Comparison of ENCODE assay signal across 19 cellular contexts in the genomic region with DNA sequence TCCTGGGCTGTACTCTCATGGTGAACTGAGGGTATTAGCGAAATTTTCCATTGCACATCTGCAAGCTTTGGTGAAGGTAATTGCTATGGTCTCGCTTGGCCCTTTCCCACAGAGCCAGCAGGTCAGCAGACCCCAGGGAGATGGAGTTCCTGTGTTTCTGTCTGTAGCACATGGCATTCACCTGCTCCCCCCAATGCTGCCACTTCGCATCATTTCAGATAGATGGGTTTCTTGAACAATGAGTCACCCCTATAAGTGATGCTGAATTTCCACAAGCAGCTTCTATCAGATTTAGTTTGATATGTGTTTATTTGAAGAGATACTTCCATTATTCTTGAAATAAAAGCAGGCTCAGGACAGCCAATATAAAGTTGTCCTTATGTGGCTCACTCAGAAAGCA.
"Had no signal": no experiment of that assay in that cellular context is flagged by ENCODE, and none has a peak within 500 bp of the region (broad histone marks: within the 10 kb centered on the region; RNA-seq: fewer than 3 reads in every experiment).

No MANE protein-coding gene starts in this region.

- H3K9me3 Mint-ChIP-seq: activated T-helper 17 cell treated with anti-CD3 and anti-CD28 coated beads, Interleukin-2, amount 50 U/mL, for 72 hours; immature natural killer cell; naive thymus-derived CD8-positive, alpha-beta T cell; neural progenitor cell; stimulated activated naive B cell treated with anti-CD40 and anti-IgM and Interleukin-4, amounts not matched to agents 10 μg/mL and 1 μg/mL and 100 μg/mL, for 72 hours had no signal

- H3K27me3 Mint-ChIP-seq: activated naive CD8-positive, alpha-beta T cell treated with anti-CD3 and anti-CD28 coated beads, Interleukin-2, amount 10 ng/mL, durations not matched to agents 7 days and 5 days; activated T-helper 17 cell treated with anti-CD3 and anti-CD28 coated beads, Interleukin-2, amount 50 U/mL, for 72 hours; naive thymus-derived CD8-positive, alpha-beta T cell; stimulated activated naive B cell treated with anti-CD40 and anti-IgM and Interleukin-4, amounts not matched to agents 10 μg/mL and 1 μg/mL and 100 μg/mL, for 72 hours had no signal

- ATAC-seq: activated T-helper 17 cell treated with anti-CD3 and anti-CD28 coated beads, Interleukin-2, amount 50 U/mL, for 72 hours; naive thymus-derived CD8-positive, alpha-beta T cell; stimulated activated naive B cell treated with anti-CD40 and anti-IgM and Interleukin-4, amounts not matched to agents 10 μg/mL and 1 μg/mL and 100 μg/mL, for 72 hours; WTC11 had no signal

- H3K27ac Mint-ChIP-seq: activated naive CD8-positive, alpha-beta T cell treated with anti-CD3 and anti-CD28 coated beads, Interleukin-2, amount 10 ng/mL, durations not matched to agents 7 days and 5 days; mesothelial cell of epicardium; neural progenitor cell; stimulated activated naive B cell treated with anti-CD40 and anti-IgM and Interleukin-4, amounts not matched to agents 10 μg/mL and 1 μg/mL and 100 μg/mL, for 72 hours; T-helper 1 cell treated with Interleukin-12 subunit alpha and Interleukin-12 subunit beta and Interleukin-4 antibody, amounts not matched to agents 30 μg/mL and 1 μg/mL, for 36 hours; WTC11 had no signal

- DNase-seq: activated CD8-positive, alpha-beta memory T cell treated with anti-CD3 and anti-CD28 coated beads for 24 hours; activated naive CD8-positive, alpha-beta T cell treated with anti-CD3 and anti-CD28 coated beads, Interleukin-2, amount 10 ng/mL, durations not matched to agents 7 days and 5 days; amygdala; colonic mucosa; dorsolateral prefrontal cortex; glutamatergic neuron; immature natural killer cell; left ventricle myocardium inferior; naive thymus-derived CD8-positive, alpha-beta T cell; SHP77; sigmoid colon; stimulated activated naive B cell treated with anti-CD40 and anti-IgM and Interleukin-4, amounts not matched to agents 10 μg/mL and 1 μg/mL and 100 μg/mL, for 72 hours; T1000; upper lobe of left lung had no signal

- H3K4me1 Mint-ChIP-seq: immature natural killer cell; mesothelial cell of epicardium; neural progenitor cell; stimulated activated naive B cell treated with anti-CD40 and anti-IgM and Interleukin-4, amounts not matched to agents 10 μg/mL and 1 μg/mL and 100 μg/mL, for 72 hours had no signal

- H3K4me3 Mint-ChIP-seq: activated naive CD8-positive, alpha-beta T cell treated with anti-CD3 and anti-CD28 coated beads, Interleukin-2, amount 10 ng/mL, durations not matched to agents 7 days and 5 days; activated T-helper 17 cell treated with anti-CD3 and anti-CD28 coated beads, Interleukin-2, amount 50 U/mL, for 72 hours; immature natural killer cell; mesothelial cell of epicardium; naive thymus-derived CD8-positive, alpha-beta T cell; neural progenitor cell; stimulated activated naive B cell treated with anti-CD40 and anti-IgM and Interleukin-4, amounts not matched to agents 10 μg/mL and 1 μg/mL and 100 μg/mL, for 72 hours; T-helper 1 cell treated with Interleukin-12 subunit alpha and Interleukin-12 subunit beta and Interleukin-4 antibody, amounts not matched to agents 30 μg/mL and 1 μg/mL, for 36 hours; WTC11 had no signal
